ENCODE assay signal across 10 cellular contexts in the genomic region with DNA sequence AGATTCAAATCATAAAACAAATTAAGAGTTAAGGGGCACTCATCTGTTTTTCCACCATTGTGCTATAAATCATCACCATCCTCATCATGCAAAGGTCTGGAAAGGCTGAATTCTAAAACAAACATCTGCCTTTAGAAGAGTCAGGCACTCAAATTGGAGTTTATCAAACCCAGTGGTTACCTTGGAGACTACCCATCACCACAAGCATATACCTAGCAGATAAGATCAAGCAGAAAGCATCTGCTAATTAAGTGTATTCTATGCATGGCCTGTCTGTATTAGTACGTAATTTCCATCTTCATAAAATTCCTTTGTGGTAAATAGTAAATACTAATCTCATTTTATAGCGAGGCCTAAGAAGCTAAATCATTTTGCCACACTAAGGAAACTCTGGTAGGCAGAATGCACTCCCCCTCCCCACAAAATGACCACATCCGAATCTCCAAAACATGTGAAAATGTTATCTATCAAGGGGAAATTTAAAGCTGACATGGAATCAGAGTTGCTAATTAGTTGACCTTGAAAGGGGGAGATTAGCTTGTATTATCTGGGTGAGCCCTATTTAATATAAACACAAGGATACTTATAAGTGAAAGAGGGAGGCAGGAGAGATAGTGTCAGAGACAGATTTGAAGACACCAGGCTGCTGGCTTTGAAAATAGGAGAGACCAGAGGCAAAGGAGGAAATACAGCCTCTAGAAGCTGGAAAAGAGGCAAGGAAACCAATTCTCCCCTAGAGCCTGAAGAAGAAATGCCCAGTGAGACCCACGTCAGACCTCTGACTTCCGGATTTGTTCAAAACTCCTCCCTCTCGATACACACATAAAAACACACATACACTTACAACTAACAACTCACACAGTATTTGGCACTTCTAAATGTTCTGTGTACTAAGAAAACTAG. TPM values are rescaled to one million over a fixed set of nuclear protein-coding genes. Genes with fewer than 3 reads are reported as not detected.
DNase-seq lines count a peak whose midpoint lies in the region; ATAC-seq and TF ChIP-seq lines count a peak whose summit lies in the region.
"Had no signal": no experiment of that assay in that cellular context is flagged by ENCODE, and none has a peak within 500 bp of the region (broad histone marks: within the 10 kb centered on the region; RNA-seq: fewer than 3 reads in every experiment).

No MANE protein-coding gene starts in this region.

- no peaks in the 10 kb centered on the region for H3K27me3 ChIP-seq in A673 (replicated peaks; ENCODE audit: insufficient read depth, low read depth, low read length, poor library complexity)

- peak overlapping the region; percentile 94 to 97 for H3K27ac Mint-ChIP-seq in natural killer cell

- TF ChIP-seq CTCF in natural killer cell (IDR thresholded peaks at IDR 0.05) (no peak), A673 (conservative IDR thresholded peaks at IDR 0.05; ENCODE audit: low read depth, low read length) (no peak)

- no peaks in the 10 kb centered on the region for H3K36me3 Mint-ChIP-seq in natural killer cell

- CTCF ChIA-PET in A673 (lab: Charles Lee): no interaction called here

- peak; percentile 70 to 73 (median 71) for ATAC-seq in natural killer cell

- no peak overlapping the region for H3K27ac ChIP-seq in A673 (ENCODE audit: low read depth, low read length, poor library complexity, severe bottlenecking)

- BruUV-seq in A673 (replicated peaks; lab: Mats Ljungman, UMichigan): no TSS peak

- H3K4me1 ChIP-seq in A673 (ENCODE audit: insufficient read depth, low read length, poor library complexity, severe bottlenecking): peaks cover 7% of the 10 kb centered on the region

- DNase-seq in NCI-H1417 (lab: John Stamatoyannopoulos, UW) (peak; percentile 9 to 69 (median 10)), NCI-H1417 treated with DMSO at 0.1 percent for 48 hours (lab: John Stamatoyannopoulos, UW) (no peak), NCI-H69 (lab: John Stamatoyannopoulos, UW) (peak; percentile 6), amniotic epithelial cell (ENCODE audit: low read depth) (peak; percentile 61), natural killer cell (no peak), A673 (ENCODE audit: low spot score) (no peak), inferior parietal cortex (ENCODE audit: extremely low spot score) (no peak), NCI-H226 (no peak)
- DNase-seq: substantia nigra, SW 1271 had no signal

- no peaks in the 10 kb centered on the region for H3K9me3 Mint-ChIP-seq in natural killer cell

- peaks cover 44 to 57% of the 10 kb centered on the region in 2 donors for H3K4me1 Mint-ChIP-seq in natural killer cell

- H3K4me3 ChIP-seq in A673 (ENCODE audit: low read depth, low read length, poor library complexity, severe bottlenecking): no peak overlapping the region

- no peaks in the 10 kb centered on the region for H3K27me3 Mint-ChIP-seq in natural killer cell (ENCODE audit: low read depth in 2 of 2)

- H3K36me3 ChIP-seq in A673 (ENCODE audit: insufficient read depth, low read length, poor library complexity, severe bottlenecking): no peaks in the 10 kb centered on the region

- no peaks in the 10 kb centered on the region for H3K9me3 ChIP-seq in A673 (ENCODE audit: low read depth, low read length, poor library complexity, severe bottlenecking)

- H3K4me3 Mint-ChIP-seq in natural killer cell: peak overlapping the region; percentile 82

- POLR2A ChIA-PET in A673 (lab: Charles Lee; ENCODE audit: low non-redundant PET): no interaction called here

- intact Hi-C loops in natural killer cell (cut with micrococcal nuclease): loop anchor here (1.0 to 2.0 kb wide), 3 partner anchors 7 to 24 kb away; partner anchors contain the start of genes ARID4B and GGPS1
- intact Hi-C loops in A673 (cut with micrococcal nuclease; ENCODE audit: unreplicated experiment): no loop called here

RNA-seq across cellular contexts. Expression of gene ARID4B, which starts 23.2 kb away (rescaled TPM):
- 100 to 1,000 TPM; 161 to 189 (median 178) TPM for total RNA-seq in natural killer cell
- 17.6 and 18.1 TPM in 2 replicates for total RNA-seq in A673 (2021)

RNA-seq across cellular contexts. Expression of gene GGPS1, which starts 23.6 kb away (rescaled TPM):
- total RNA-seq in natural killer cell (10 to 100 TPM; 18.7 to 26.0 (median 23.9) TPM), A673 (2021) (26.8 and 30.4 TPM in 2 replicates)

Comparison
In these comparisons a context has a peak if more than half of its experiments do, and no peak if none do; other contexts are left out.
1. DNase-seq: peak in NCI-H1417 (3 of 3), NCI-H69 (single experiment) and amniotic epithelial cell (single experiment); none in NCI-H1417 treated with DMSO at 0.1 percent for 48 hours (single experiment), natural killer cell (single experiment), A673 (single experiment), inferior parietal cortex (single experiment) and NCI-H226 (single experiment).